8 cellular contexts compared by ENCODE assay signal in genomic region chr1:92485374-92486250, GRCh38. TPM values are rescaled to one million over a fixed set of nuclear protein-coding genes. Genes with fewer than 3 reads are reported as not detected.
DNase-seq lines count a peak whose midpoint lies in the region; ATAC-seq lines count a peak whose summit lies in the region.

No MANE protein-coding gene starts in this region.

- peak; percentile 92 for DNase-seq in COLO668 (lab: John Stamatoyannopoulos, UW; ENCODE audit: unreplicated experiment)
- DNase-seq in OCI-M1 (lab: John Stamatoyannopoulos, UW): peak; percentile 88
- DNase-seq in activated T-helper 1 cell treated with Interleukin-2 at 50 U/mL for 16 hours (ENCODE audit: low read depth): peak; percentile 67
- peak; percentile 72 for DNase-seq in Right ventricle myocardium superior
- DNase-seq in sciatic nerve (ENCODE audit: low spot score): peak; percentile 61
- DNase-seq in DMS114 treated with DMSO at 0.1 percent for 48 hours (lab: John Stamatoyannopoulos, UW; ENCODE audit: unreplicated experiment): no peak

- ATAC-seq in GM19395 (IDR thresholded peaks at IDR 0.05; ENCODE audit: unreplicated experiment) (peak; percentile 53), HG03469 (IDR thresholded peaks at IDR 0.05; ENCODE audit: unreplicated experiment) (peak; percentile 39), Right ventricle myocardium superior (ENCODE audit: poor library complexity) (peak; percentile 58), sciatic nerve (peak; percentile 47)

- intact Hi-C loops in Right ventricle myocardium superior (cut with DNase I) (no loop called here), sciatic nerve (cut with DNase I) (no loop called here)

RNA-seq across cellular contexts. Expression of gene GFI1, which starts 1.1 kb away (rescaled TPM):
- total RNA-seq in Right ventricle myocardium superior: 0.19 TPM
- total RNA-seq in sciatic nerve: 0.85 TPM
